In genomic region chr6:32193096-32193495, GRCh38 we compare ENCODE assay signal across 5 cellular contexts. TPM values are rescaled to one million over a fixed set of nuclear protein-coding genes. Genes with fewer than 3 reads are reported as not detected.
A peak's percentile ranks its signal among the peaks of the same experiment; 100 is the strongest.
DNase-seq lines count a peak whose midpoint lies in the region; ATAC-seq and TF ChIP-seq lines count a peak whose summit lies in the region.
"Not testable (repeated sequence)": the region's sequence is repeated elsewhere in the genome, so short reads cannot be mapped to it uniquely, and the experiment has no call there.

No MANE protein-coding gene starts in this region.

- WGBS in IMR-90 (ENCODE audit: extremely low coverage in 2 of 2, insufficient read length in 1 of 2), 2 experiments: no CpG with 5 or more reads among the region's 13 CpGs

- peak overlapping the region; percentile 77 to 97 for H4K8ac ChIP-seq in IMR-90 (ENCODE audit: low read depth in 2 of 2, low read length in 2 of 2)

- H3K9me3 Mint-ChIP-seq in activated CD8-positive, alpha-beta T cell treated with anti-CD3 and anti-CD28 coated beads for 36 hours; progenitor cell of endocrine pancreas (ENCODE audit: low read depth): not testable (repeated sequence)

- H4K91ac ChIP-seq in IMR-90 (ENCODE audit: insufficient read depth, low read depth, low read length): peak overlapping the region; percentile 86

- H3K18ac ChIP-seq in IMR-90 (ENCODE audit: low read depth, low read length): peak overlapping the region; percentile 98

- H3K56ac ChIP-seq in IMR-90 (ENCODE audit: extremely low read depth, insufficient read depth, low read length): peak overlapping the region; percentile 42; the same call in 1 of the 2 replicates

- not testable (repeated sequence) for H3K27me3 Mint-ChIP-seq in activated CD8-positive, alpha-beta T cell treated with anti-CD3 and anti-CD28 coated beads for 36 hours; progenitor cell of endocrine pancreas

- H3K4me3 Mint-ChIP-seq in activated CD8-positive, alpha-beta T cell treated with anti-CD3 and anti-CD28 coated beads for 36 hours: peak overlapping the region; percentile 97
- H3K4me3 Mint-ChIP-seq in progenitor cell of endocrine pancreas (ENCODE audit: low read depth): not testable (repeated sequence)

- H3K79me1 ChIP-seq in IMR-90 (ENCODE audit: low read depth in 1 of 2, low read length in 2 of 2): peaks cover 18 to 56% of the 10 kb centered on the region in 2 experiments

- not testable (repeated sequence) for TF ChIP-seq CTCF in IMR-90 (conservative IDR thresholded peaks at IDR 0.05; ENCODE audit: low read depth, low read length); activated CD8-positive, alpha-beta T cell treated with anti-CD3 and anti-CD28 coated beads for 36 hours (IDR thresholded peaks at IDR 0.05); colonic mucosa (IDR thresholded peaks at IDR 0.05); left lung (IDR thresholded peaks at IDR 0.05); progenitor cell of endocrine pancreas (IDR thresholded peaks at IDR 0.05; ENCODE audit: unreplicated experiment)

- not testable (repeated sequence) for H4K20me1 ChIP-seq in IMR-90 (ENCODE audit: insufficient read depth, low read length)

- peak overlapping the region; percentile 100 for H4K5ac ChIP-seq in IMR-90 (ENCODE audit: low read depth, low read length)

- H2BK20ac ChIP-seq in IMR-90 (ENCODE audit: low read depth, low read length): peak overlapping the region; percentile 84; the same call in 1 of the 2 replicates

- H3K23ac ChIP-seq in IMR-90 (ENCODE audit: low read depth, low read length): peak overlapping the region; percentile 94; the same call in 1 of the 2 replicates

- not testable (repeated sequence) for H3K36me3 ChIP-seq in IMR-90 (ENCODE audit: control insufficient read depth, insufficient read depth, low read length); colonic mucosa; left lung

- not testable (repeated sequence) for H3K27me3 ChIP-seq in IMR-90 (ENCODE audit: control insufficient read depth, insufficient read depth, low read length); colonic mucosa; left lung

- BruUV-seq in IMR-90 (replicated peaks; lab: Mats Ljungman, UMichigan): not testable (repeated sequence)

- intact Hi-C loops in IMR-90 (cut with micrococcal nuclease); activated CD8-positive, alpha-beta T cell treated with anti-CD3 and anti-CD28 coated beads for 36 hours (cut with micrococcal nuclease); colonic mucosa (cut with DNase I); left lung (cut with DNase I): not testable (repeated sequence)

- H3K4ac ChIP-seq in IMR-90 (ENCODE audit: low read depth, low read length): peak overlapping the region; percentile 98

- CTCF ChIA-PET in IMR-90 (lab: Yijun Ruan, JAX): not testable (repeated sequence)
- CTCF ChIA-PET in activated CD8-positive, alpha-beta T cell treated with anti-CD3 and anti-CD28 coated beads for 36 hours (lab: Charles Lee): interaction anchor here (0.8 to 4.4 kb wide), 4 partner anchors 14 to 760 kb away, joined by 3 to 32 read pairs (median 3); partner anchors contain the start of gene HLA-DMA

- peak overlapping the region; percentile 74 for H2AK5ac ChIP-seq in IMR-90 (ENCODE audit: low read depth, low read length)

- H2BK15ac ChIP-seq in IMR-90 (ENCODE audit: low read depth, low read length): peak overlapping the region; percentile 90; the same call in 2 of the 3 replicates

- peak overlapping the region; percentile 88 for H2AFZ ChIP-seq in IMR-90 (replicated peaks; ENCODE audit: low read length, poor library complexity)

- peaks cover 21% of the 10 kb centered on the region for H3K36me3 Mint-ChIP-seq in activated CD8-positive, alpha-beta T cell treated with anti-CD3 and anti-CD28 coated beads for 36 hours (ENCODE audit: low read depth)
- not testable (repeated sequence) for H3K36me3 Mint-ChIP-seq in progenitor cell of endocrine pancreas (ENCODE audit: insufficient read depth)

- peak overlapping the region; percentile 58 for H3K9ac ChIP-seq in IMR-90 (ENCODE audit: low read depth, low read length)
- H3K9ac ChIP-seq in colonic mucosa (ENCODE audit: low read depth in 2 of 2, low read length in 2 of 2): peak overlapping the region; percentile 19 to 85

- not testable (repeated sequence) for ATAC-seq in IMR-90 (ENCODE audit: low read depth); activated CD8-positive, alpha-beta T cell treated with anti-CD3 and anti-CD28 coated beads for 36 hours; left lung

- peak overlapping the region; percentile 93 for H2BK120ac ChIP-seq in IMR-90 (ENCODE audit: low read depth, low read length)

- in situ Hi-C loops in IMR-90 (cut with MboI; ENCODE audit: low sequenced_read_pairs): loop anchor here (5.0 to 25.0 kb wide), 2 partner anchors 76 to 769 kb away; partner anchors contain the start of genes BRD2 and HLA-DMA

- H3K27ac ChIP-seq in IMR-90 (ENCODE audit: insufficient read depth, low read length) (peak overlapping the region; percentile 92), colonic mucosa (peak overlapping the region; percentile 82), left lung (peak overlapping the region; percentile 95 to 100)

- TF ChIP-seq POLR2A in IMR-90 (IDR thresholded peaks at IDR 0.05; ENCODE audit: low read depth, low read length): not testable (repeated sequence)

- H3K27ac Mint-ChIP-seq in activated CD8-positive, alpha-beta T cell treated with anti-CD3 and anti-CD28 coated beads for 36 hours: peak overlapping the region; percentile 99
- peak overlapping the region; percentile 37 for H3K27ac Mint-ChIP-seq in progenitor cell of endocrine pancreas

- dilution Hi-C loops in IMR-90 (cut with HindIII; ENCODE audit: low sequenced_read_pairs, unreplicated experiment): not testable (repeated sequence)

- not testable (repeated sequence) for TF ChIP-seq RAD21 in IMR-90 (IDR thresholded peaks at IDR 0.05; ENCODE audit: low read length)

- POLR2A ChIA-PET in IMR-90 (lab: Charles Lee; ENCODE audit: unreplicated experiment): not testable (repeated sequence)
- POLR2A ChIA-PET in activated CD8-positive, alpha-beta T cell treated with anti-CD3 and anti-CD28 coated beads for 36 hours (lab: Charles Lee): interaction anchor here (1.0 to 7.2 kb wide), 4 partner anchors 14 to 645 kb away, joined by 3 to 72 read pairs (median 3); partner anchors contain the start of genes AGPAT1, ATF6B, RNF5 and TAP2

- H3K14ac ChIP-seq in IMR-90 (replicated peaks; ENCODE audit: low read depth, low read length): peak overlapping the region; percentile 96

- H3K9me1 ChIP-seq in IMR-90 (ENCODE audit: insufficient read depth, low read length): peaks cover 25% of the 10 kb centered on the region

- peak overlapping the region; percentile 95 for H2BK5ac ChIP-seq in IMR-90 (ENCODE audit: low read depth, low read length, poor library complexity, severe bottlenecking)

- H3K4me1 ChIP-seq in IMR-90 (ENCODE audit: control insufficient read depth, insufficient read depth, low read length) (peaks cover 15% of the 10 kb centered on the region), left lung (peaks cover 26 to 84% of the 10 kb centered on the region in 2 donors)
- H3K4me1 ChIP-seq in colonic mucosa: not testable (repeated sequence)

- DNase-seq in IMR-90; activated CD8-positive, alpha-beta T cell treated with anti-CD3 and anti-CD28 coated beads for 36 hours; colonic mucosa; left lung; progenitor cell of endocrine pancreas (ENCODE audit: low spot score, unreplicated experiment): not testable (repeated sequence)

- not testable (repeated sequence) for H3K4me2 ChIP-seq in IMR-90 (ENCODE audit: low read depth, low read length)

- peaks cover 33% of the 10 kb centered on the region for H3K4me1 Mint-ChIP-seq in activated CD8-positive, alpha-beta T cell treated with anti-CD3 and anti-CD28 coated beads for 36 hours (ENCODE audit: low read depth)
- H3K4me1 Mint-ChIP-seq in progenitor cell of endocrine pancreas (ENCODE audit: low read depth): peaks cover 43% of the 10 kb centered on the region

- H3K9me3 ChIP-seq in IMR-90 (ENCODE audit: control insufficient read depth, insufficient read depth, low read length); colonic mucosa; left lung: not testable (repeated sequence)

- H2AK9ac ChIP-seq in IMR-90 (replicated peaks; ENCODE audit: low read depth, low read length, poor library complexity): peak overlapping the region; percentile 85

- H3K4me3 ChIP-seq in IMR-90 (ENCODE audit: insufficient read depth, low read depth, low read length): not testable (repeated sequence)
- H3K4me3 ChIP-seq in colonic mucosa: peak overlapping the region; percentile 23
- H3K4me3 ChIP-seq in left lung: peak overlapping the region in 1 of 2 donors; percentile 78

RNA-seq across cellular contexts. Expression of gene GPSM3, which starts 0.7 kb away (rescaled TPM):
- 3.0 and 3.9 TPM in 2 replicates for total RNA-seq in IMR-90 (2012; rRNA removed)
- 9.8 and 12.2 TPM in 2 replicates for polyA plus RNA-seq in IMR-90 (2012; rRNA removed)
- polyA plus RNA-seq in IMR-90 (2012; cell fraction: cytosol; rRNA removed): 6.9 and 7.5 TPM in 2 replicates
- polyA plus RNA-seq in IMR-90 (2012; cell fraction: nucleus; rRNA removed; ENCODE audit: low replicate concordance): 6.9 and 8.2 TPM in 2 replicates
- total RNA-seq in activated CD8-positive, alpha-beta T cell treated with anti-CD3 and anti-CD28 coated beads for 36 hours: 10 to 100 TPM; 67.8 to 68.7 TPM
- 1 to 10 TPM; 6.7 to 8.6 TPM for total RNA-seq in colonic mucosa
- 10 to 100 TPM; 24.4 to 81.7 TPM for total RNA-seq in left lung
- total RNA-seq in progenitor cell of endocrine pancreas: 6.1 and 6.5 TPM in 2 replicates

RNA-seq across cellular contexts. Expression of gene PBX2, which starts 3.1 kb away (rescaled TPM):
- total RNA-seq in IMR-90 (2012; rRNA removed) (13.9 and 17.7 TPM in 2 replicates), colonic mucosa (10 to 100 TPM; 47.5 TPM), left lung (10 to 100 TPM; 91.0 to 99.1 TPM), progenitor cell of endocrine pancreas (260 and 261 TPM in 2 replicates)
- 56.8 and 58.0 TPM in 2 replicates for polyA plus RNA-seq in IMR-90 (2012; rRNA removed)
- 28.8 and 42.1 TPM in 2 replicates for polyA plus RNA-seq in IMR-90 (2012; cell fraction: cytosol; rRNA removed)
- polyA plus RNA-seq in IMR-90 (2012; cell fraction: nucleus; rRNA removed; ENCODE audit: low replicate concordance): 262 and 270 TPM in 2 replicates
- 10 to 100 TPM; 59.6 to 64.2 TPM for total RNA-seq in activated CD8-positive, alpha-beta T cell treated with anti-CD3 and anti-CD28 coated beads for 36 hours

RNA-seq across cellular contexts. Expression of gene AGER, which starts 9.0 kb away (rescaled TPM):
- 0.18 and 0.28 TPM in 2 replicates for total RNA-seq in IMR-90 (2012; rRNA removed)
- polyA plus RNA-seq in IMR-90 (2012; rRNA removed): 4.2 and 4.9 TPM in 2 replicates
- 1.1 and 2.2 TPM in 2 replicates for polyA plus RNA-seq in IMR-90 (2012; cell fraction: cytosol; rRNA removed)
- 30.4 and 52.1 TPM in 2 replicates for polyA plus RNA-seq in IMR-90 (2012; cell fraction: nucleus; rRNA removed; ENCODE audit: low replicate concordance)
- 10 to 100 TPM; 15.5 to 16.4 TPM for total RNA-seq in activated CD8-positive, alpha-beta T cell treated with anti-CD3 and anti-CD28 coated beads for 36 hours
- total RNA-seq in colonic mucosa: 10 to 100 TPM in 1 of 2 donors, 1 to 10 TPM in 1; 4.1 to 10.1 TPM
- 100 to 1,000 TPM; 221 to 616 TPM for total RNA-seq in left lung
- 28.5 and 29.9 TPM in 2 replicates for total RNA-seq in progenitor cell of endocrine pancreas

RNA-seq across cellular contexts. Expression of gene RNF5, which starts 14.9 kb away (rescaled TPM):
- 18.8 and 28.1 TPM in 2 replicates for total RNA-seq in IMR-90 (2012; rRNA removed)
- polyA plus RNA-seq in IMR-90 (2012; rRNA removed): 34.1 and 41.4 TPM in 2 replicates
- polyA plus RNA-seq in IMR-90 (2012; cell fraction: cytosol; rRNA removed): 33.4 and 41.0 TPM in 2 replicates
- polyA plus RNA-seq in IMR-90 (2012; cell fraction: nucleus; rRNA removed; ENCODE audit: low replicate concordance): 16.1 and 29.7 TPM in 2 replicates
- 10 to 100 TPM; 55.4 to 57.9 TPM for total RNA-seq in activated CD8-positive, alpha-beta T cell treated with anti-CD3 and anti-CD28 coated beads for 36 hours
- total RNA-seq in colonic mucosa: 10 to 100 TPM; 75.8 to 87.4 TPM
- 10 to 100 TPM; 43.9 to 65.7 TPM for total RNA-seq in left lung
- 91.2 and 92.2 TPM in 2 replicates for total RNA-seq in progenitor cell of endocrine pancreas

RNA-seq across cellular contexts. Expression of gene AGPAT1, which starts 17.2 kb away (rescaled TPM):
- total RNA-seq in IMR-90 (2012; rRNA removed): 27.2 TPM in 2 replicates
- 116 and 126 TPM in 2 replicates for polyA plus RNA-seq in IMR-90 (2012; rRNA removed)
- polyA plus RNA-seq in IMR-90 (2012; cell fraction: cytosol; rRNA removed): 104 and 146 TPM in 2 replicates
- polyA plus RNA-seq in IMR-90 (2012; cell fraction: nucleus; rRNA removed; ENCODE audit: low replicate concordance): 76.1 and 123 TPM in 2 replicates
- total RNA-seq in activated CD8-positive, alpha-beta T cell treated with anti-CD3 and anti-CD28 coated beads for 36 hours: 10 to 100 TPM; 24.6 to 28.7 TPM
- 10 to 100 TPM; 44.1 to 54.5 TPM for total RNA-seq in colonic mucosa
- 10 to 100 TPM; 55.5 to 61.2 TPM for total RNA-seq in left lung
- 94.1 and 102 TPM in 2 replicates for total RNA-seq in progenitor cell of endocrine pancreas
